Comparison of ENCODE assay signal across 15 cellular contexts in genomic region chr1:224565611-224566406, GRCh38. TPM values are rescaled to one million over a fixed set of nuclear protein-coding genes. Genes with fewer than 3 reads are reported as not detected.
DNase-seq lines count a peak whose midpoint lies in the region; ATAC-seq and TF ChIP-seq lines count a peak whose summit lies in the region.
"Had no signal": no experiment of that assay in that cellular context is flagged by ENCODE, and none has a peak within 500 bp of the region (broad histone marks: within the 10 kb centered on the region; RNA-seq: fewer than 3 reads in every experiment).

No MANE protein-coding gene starts in this region.

- intact Hi-C loops in esophagus muscularis mucosa (cut with DNase I): no loop called here

- no peak overlapping the region for H3K4me3 Mint-ChIP-seq in activated naive CD4-positive, alpha-beta T cell treated with anti-CD3 and anti-CD28 coated beads, Interleukin-2, amount 50 U/mL, for 24 hours
- H3K4me3 Mint-ChIP-seq in endothelial cell (ENCODE audit: unreplicated experiment): no peak overlapping the region
- H3K4me3 Mint-ChIP-seq: WTC11 had no signal

- H3K9me3 ChIP-seq in RWPE2 (ENCODE audit: severe bottlenecking): no peaks in the 10 kb centered on the region
- H3K9me3 ChIP-seq in esophagus muscularis mucosa: no peaks in the 10 kb centered on the region
- H3K9me3 ChIP-seq: upper lobe of left lung had no signal

- H3K4me1 Mint-ChIP-seq in activated naive CD4-positive, alpha-beta T cell treated with anti-CD3 and anti-CD28 coated beads, Interleukin-2, amount 50 U/mL, for 24 hours: no peaks in the 10 kb centered on the region
- no peaks in the 10 kb centered on the region for H3K4me1 Mint-ChIP-seq in endothelial cell (ENCODE audit: unreplicated experiment)
- H3K4me1 Mint-ChIP-seq: WTC11 had no signal

- H3K27me3 ChIP-seq in RWPE2 (ENCODE audit: insufficient read depth, poor library complexity, severe bottlenecking) (no peaks in the 10 kb centered on the region), esophagus muscularis mucosa (no peaks in the 10 kb centered on the region)
- H3K27me3 ChIP-seq: upper lobe of left lung had no signal

- no peak for TF ChIP-seq POLR2A in esophagus muscularis mucosa (IDR thresholded peaks at IDR 0.05; ENCODE audit: low read depth)

- no peaks in the 10 kb centered on the region for H3K36me3 ChIP-seq in RWPE2 (ENCODE audit: low read depth)
- no peaks in the 10 kb centered on the region for H3K36me3 ChIP-seq in esophagus muscularis mucosa
- H3K36me3 ChIP-seq: upper lobe of left lung had no signal

- no peak for DNase-seq in activated naive CD4-positive, alpha-beta T cell treated with anti-CD3 and anti-CD28 coated beads, Interleukin-2, amount 50 U/mL, for 72 hours (ENCODE audit: low spot score in 2 of 2)
- DNase-seq in RWPE2 (ENCODE audit: low spot score): no peak
- DNase-seq in esophagus muscularis mucosa (ENCODE audit: extremely low spot score): peak; percentile 5
- peak; percentile 73 for DNase-seq in smooth muscle cell of the brain vasculature (ENCODE audit: low read depth, low spot score)
- DNase-seq in SHP77 (lab: John Stamatoyannopoulos, UW): no peak
- no peak for DNase-seq in endothelial cell (ENCODE audit: low spot score)
- DNase-seq: Caco-2; KG1; NCI-H446; stimulated activated CD4-positive, alpha-beta T cell treated with anti-CD3 and anti-CD28 coated beads, Interleukin-12 subunit alpha, Interleukin-12 subunit beta, amount 100 ng/mL, for 4 hours; stimulated activated naive CD8-positive, alpha-beta T cell treated with anti-CD3 and anti-CD28 coated beads, Interleukin-15, Interleukin-2, amounts not matched to agents 100 U/mL and 50 U/mL, for 24 hours had no signal

- peaks cover 36% of the 10 kb centered on the region for H3K4me1 ChIP-seq in RWPE2 (ENCODE audit: insufficient read depth, poor library complexity, severe bottlenecking)
- no peaks in the 10 kb centered on the region for H3K4me1 ChIP-seq in esophagus muscularis mucosa
- H3K4me1 ChIP-seq: Caco-2, upper lobe of left lung had no signal

- no peak for ATAC-seq in activated naive CD4-positive, alpha-beta T cell treated with anti-CD3 and anti-CD28 coated beads, Interleukin-2, amount 50 U/mL, for 72 hours
- ATAC-seq in RWPE2 (ENCODE audit: low read depth): no peak
- ATAC-seq in HG03432 (IDR thresholded peaks at IDR 0.05; ENCODE audit: unreplicated experiment): no peak
- ATAC-seq: stimulated activated naive CD8-positive, alpha-beta T cell treated with anti-CD3 and anti-CD28 coated beads, Interleukin-15, Interleukin-2, amounts not matched to agents 100 U/mL and 50 U/mL, for 24 hours; WTC11 had no signal

- H3K4me3 ChIP-seq in RWPE2 (ENCODE audit: severe bottlenecking) (no peak overlapping the region), esophagus muscularis mucosa (no peak overlapping the region)
- H3K4me3 ChIP-seq: upper lobe of left lung had no signal

- H3K27me3 Mint-ChIP-seq in activated naive CD4-positive, alpha-beta T cell treated with anti-CD3 and anti-CD28 coated beads, Interleukin-2, amount 50 U/mL, for 24 hours: no peaks in the 10 kb centered on the region
- H3K27me3 Mint-ChIP-seq in endothelial cell (ENCODE audit: unreplicated experiment): no peaks in the 10 kb centered on the region

- WGBS in esophagus muscularis mucosa: 75% methylated on average over 3 of the region's 3 CpGs

- H3K36me3 Mint-ChIP-seq in activated naive CD4-positive, alpha-beta T cell treated with anti-CD3 and anti-CD28 coated beads, Interleukin-2, amount 50 U/mL, for 24 hours: no peaks in the 10 kb centered on the region
- no peaks in the 10 kb centered on the region for H3K36me3 Mint-ChIP-seq in activated naive CD4-positive, alpha-beta T cell treated with anti-CD3 and anti-CD28 coated beads, Interleukin-2, amount 50 U/mL, for 72 hours
- no peaks in the 10 kb centered on the region for H3K36me3 Mint-ChIP-seq in endothelial cell (ENCODE audit: low read depth, unreplicated experiment)

- H3K9me3 Mint-ChIP-seq in activated naive CD4-positive, alpha-beta T cell treated with anti-CD3 and anti-CD28 coated beads, Interleukin-2, amount 50 U/mL, for 24 hours: no peaks in the 10 kb centered on the region
- H3K9me3 Mint-ChIP-seq in activated naive CD4-positive, alpha-beta T cell treated with anti-CD3 and anti-CD28 coated beads, Interleukin-2, amount 50 U/mL, for 72 hours: no peaks in the 10 kb centered on the region
- no peaks in the 10 kb centered on the region for H3K9me3 Mint-ChIP-seq in endothelial cell (ENCODE audit: unreplicated experiment)

- TF ChIP-seq CTCF in RWPE2 (IDR thresholded peaks at IDR 0.05; ENCODE audit: poor library complexity, severe bottlenecking): no peak
- TF ChIP-seq CTCF in esophagus muscularis mucosa (IDR thresholded peaks at IDR 0.05): no peak
- TF ChIP-seq CTCF in endothelial cell (IDR thresholded peaks at IDR 0.05; ENCODE audit: unreplicated experiment): no peak

- peak overlapping the region; percentile 46 for H3K27ac Mint-ChIP-seq in activated naive CD4-positive, alpha-beta T cell treated with anti-CD3 and anti-CD28 coated beads, Interleukin-2, amount 50 U/mL, for 24 hours
- H3K27ac Mint-ChIP-seq in activated naive CD4-positive, alpha-beta T cell treated with anti-CD3 and anti-CD28 coated beads, Interleukin-2, amount 50 U/mL, for 72 hours: no peak overlapping the region
- H3K27ac Mint-ChIP-seq in endothelial cell (ENCODE audit: unreplicated experiment): no peak overlapping the region
- H3K27ac Mint-ChIP-seq: WTC11 had no signal

- H3K27ac ChIP-seq in RWPE2 (ENCODE audit: poor library complexity, severe bottlenecking): peak overlapping the region; percentile 90
- H3K27ac ChIP-seq in esophagus muscularis mucosa (replicated peaks in 1 of 4): no peak overlapping the region

- TF ChIP-seq EP300 in esophagus muscularis mucosa (IDR thresholded peaks at IDR 0.05): no peak

RNA-seq across cellular contexts. Expression of gene CNIH3, which starts 50.3 kb away (rescaled TPM):
- total RNA-seq in activated naive CD4-positive, alpha-beta T cell treated with anti-CD3 and anti-CD28 coated beads, Interleukin-2, amount 50 U/mL, for 72 hours: 1 to 10 TPM; 1.1 to 1.8 TPM
- 1 to 10 TPM in 2 of 4 donors, under 1 TPM in 2; 0.42 to 2.3 (median 1.3) TPM for total RNA-seq in esophagus muscularis mucosa
- total RNA-seq in endothelial cell (ENCODE audit: unreplicated experiment): 4.7 TPM

Comparison
In these comparisons a context has a peak if more than half of its experiments do, and no peak if none do; other contexts are left out.
1. DNase-seq: peak in esophagus muscularis mucosa (single experiment) and smooth muscle cell of the brain vasculature (single experiment); none in activated naive CD4-positive, alpha-beta T cell treated with anti-CD3 and anti-CD28 coated beads, Interleukin-2, amount 50 U/mL, for 72 hours (0 of 2), RWPE2 (single experiment), SHP77 (0 of 2) and endothelial cell (single experiment).